1 cellular context compared by ENCODE assay signal in the genomic region with DNA sequence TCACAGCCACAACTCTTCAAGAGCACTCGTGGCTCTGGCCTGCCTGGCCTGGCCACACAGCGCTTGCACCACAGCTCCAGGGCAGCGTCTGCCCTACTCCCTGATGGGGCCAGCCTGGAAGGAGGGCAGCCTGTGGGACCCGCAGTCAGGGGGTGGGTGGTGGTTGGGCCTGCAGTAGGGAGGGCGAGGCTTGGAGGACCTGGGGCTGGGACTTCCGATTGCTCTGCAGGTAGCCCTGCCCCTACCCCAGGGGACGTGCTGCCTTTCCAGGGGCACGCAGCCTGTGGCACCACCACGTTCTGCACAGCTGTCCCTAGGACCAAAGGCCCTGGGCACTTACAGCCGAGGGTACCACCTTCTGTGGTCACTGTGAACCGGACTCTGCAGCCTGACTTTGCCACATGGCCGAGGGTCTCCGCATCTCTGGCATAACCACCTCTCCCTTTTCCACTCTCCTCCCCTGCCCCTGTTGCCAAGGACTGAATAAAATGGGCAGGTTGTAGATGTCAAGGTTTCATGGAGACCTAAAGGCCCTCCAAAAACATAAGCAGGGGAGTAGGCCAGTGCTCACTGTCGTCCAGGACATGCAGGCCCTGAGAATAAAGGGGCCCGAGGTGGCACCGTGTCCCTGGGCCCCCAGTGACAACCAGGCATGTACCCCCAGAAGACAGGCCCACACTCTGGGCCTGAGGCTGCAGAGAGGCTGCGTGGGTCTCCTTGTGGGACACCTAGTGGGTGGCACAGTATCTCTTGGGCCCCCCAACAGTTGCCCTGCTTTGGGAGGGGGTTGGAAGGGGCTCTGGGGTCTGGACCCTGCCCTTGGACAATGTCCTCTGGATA.
TF ChIP-seq lines count a peak whose summit lies in the region.

No MANE protein-coding gene starts in this region.

TF ChIP-seq in HepG2, 621 proteins besides CTCF, POLR2A, EP300 and RAD21 (continued from another document):
- TF ChIP-seq, protein P1, sequence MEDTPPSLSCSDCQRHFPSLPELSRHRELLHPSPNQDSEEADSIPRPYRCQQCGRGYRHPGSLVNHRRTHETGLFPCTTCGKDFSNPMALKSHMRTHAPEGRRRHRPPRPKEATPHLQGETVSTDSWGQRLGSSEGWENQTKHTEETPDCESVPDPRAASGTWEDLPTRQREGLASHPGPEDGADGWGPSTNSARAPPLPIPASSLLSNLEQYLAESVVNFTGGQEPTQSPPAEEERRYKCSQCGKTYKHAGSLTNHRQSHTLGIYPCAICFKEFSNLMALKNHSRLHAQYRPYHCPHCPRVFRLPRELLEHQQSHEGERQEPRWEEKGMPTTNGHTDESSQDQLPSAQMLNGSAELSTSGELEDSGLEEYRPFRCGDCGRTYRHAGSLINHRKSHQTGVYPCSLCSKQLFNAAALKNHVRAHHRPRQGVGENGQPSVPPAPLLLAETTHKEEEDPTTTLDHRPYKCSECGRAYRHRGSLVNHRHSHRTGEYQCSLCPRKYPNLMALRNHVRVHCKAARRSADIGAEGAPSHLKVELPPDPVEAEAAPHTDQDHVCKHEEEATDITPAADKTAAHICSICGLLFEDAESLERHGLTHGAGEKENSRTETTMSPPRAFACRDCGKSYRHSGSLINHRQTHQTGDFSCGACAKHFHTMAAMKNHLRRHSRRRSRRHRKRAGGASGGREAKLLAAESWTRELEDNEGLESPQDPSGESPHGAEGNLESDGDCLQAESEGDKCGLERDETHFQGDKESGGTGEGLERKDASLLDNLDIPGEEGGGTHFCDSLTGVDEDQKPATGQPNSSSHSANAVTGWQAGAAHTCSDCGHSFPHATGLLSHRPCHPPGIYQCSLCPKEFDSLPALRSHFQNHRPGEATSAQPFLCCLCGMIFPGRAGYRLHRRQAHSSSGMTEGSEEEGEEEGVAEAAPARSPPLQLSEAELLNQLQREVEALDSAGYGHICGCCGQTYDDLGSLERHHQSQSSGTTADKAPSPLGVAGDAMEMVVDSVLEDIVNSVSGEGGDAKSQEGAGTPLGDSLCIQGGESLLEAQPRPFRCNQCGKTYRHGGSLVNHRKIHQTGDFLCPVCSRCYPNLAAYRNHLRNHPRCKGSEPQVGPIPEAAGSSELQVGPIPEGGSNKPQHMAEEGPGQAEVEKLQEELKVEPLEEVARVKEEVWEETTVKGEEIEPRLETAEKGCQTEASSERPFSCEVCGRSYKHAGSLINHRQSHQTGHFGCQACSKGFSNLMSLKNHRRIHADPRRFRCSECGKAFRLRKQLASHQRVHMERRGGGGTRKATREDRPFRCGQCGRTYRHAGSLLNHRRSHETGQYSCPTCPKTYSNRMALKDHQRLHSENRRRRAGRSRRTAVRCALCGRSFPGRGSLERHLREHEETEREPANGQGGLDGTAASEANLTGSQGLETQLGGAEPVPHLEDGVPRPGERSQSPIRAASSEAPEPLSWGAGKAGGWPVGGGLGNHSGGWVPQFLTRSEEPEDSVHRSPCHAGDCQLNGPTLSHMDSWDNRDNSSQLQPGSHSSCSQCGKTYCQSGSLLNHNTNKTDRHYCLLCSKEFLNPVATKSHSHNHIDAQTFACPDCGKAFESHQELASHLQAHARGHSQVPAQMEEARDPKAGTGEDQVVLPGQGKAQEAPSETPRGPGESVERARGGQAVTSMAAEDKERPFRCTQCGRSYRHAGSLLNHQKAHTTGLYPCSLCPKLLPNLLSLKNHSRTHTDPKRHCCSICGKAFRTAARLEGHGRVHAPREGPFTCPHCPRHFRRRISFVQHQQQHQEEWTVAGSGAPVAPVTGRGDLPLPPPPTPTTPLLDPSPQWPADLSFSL (CRISPR knock-in tag; IDR thresholded peaks at IDR 0.05) = no peak
